ENCODE assay signal across 3 cellular contexts in the genomic region with DNA sequence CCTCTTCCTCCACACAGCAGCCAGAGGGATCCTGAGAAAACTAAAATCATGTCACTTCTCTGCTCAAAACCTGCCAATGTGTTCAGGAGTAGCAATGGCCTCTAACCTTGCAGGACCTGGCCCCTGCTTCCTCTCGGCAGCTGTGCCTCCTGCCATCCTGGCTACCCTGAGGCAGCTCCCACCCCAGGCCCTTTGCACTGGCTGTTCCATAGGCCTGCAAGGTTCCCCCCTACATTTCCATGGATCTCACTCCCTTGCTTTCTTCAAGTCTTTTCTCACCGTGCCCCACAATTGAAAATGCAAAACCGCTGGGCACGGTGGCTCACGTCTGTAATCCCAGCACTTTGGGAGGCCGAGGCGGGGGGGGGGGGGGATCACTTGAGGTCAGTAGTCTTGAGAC.
TF ChIP-seq lines count a peak whose summit lies in the region.

No MANE protein-coding gene starts in this region.

TF ChIP-seq in IMR-90, 13 proteins besides CTCF, POLR2A, EP300 and RAD21:
- TF ChIP-seq BHLHE40 (IDR thresholded peaks at IDR 0.05; ENCODE audit: low read depth, low read length) (no peak), MAFK (IDR thresholded peaks at IDR 0.05; ENCODE audit: low read depth, low read length) (no peak), MAZ (IDR thresholded peaks at IDR 0.05; ENCODE audit: borderline replicate concordance, low read depth, low read length) (no peak)
TF ChIP-seq in IMR-90: peak in this region for 0.

TF ChIP-seq in K562, 482 proteins besides CTCF, POLR2A, EP300 and RAD21 (continues in another document):
- no peak for TF ChIP-seq ESRRB (CRISPR knock-in tag; IDR thresholded peaks at IDR 0.05; ENCODE audit: borderline replicate concordance)
- TF ChIP-seq FUS (optimal IDR thresholded peaks at IDR 0.05; ENCODE audit: low read depth, low read length) = no peak
- TF ChIP-seq ZFP30 (CRISPR knock-in tag; IDR thresholded peaks at IDR 0.05; ENCODE audit: borderline replicate concordance) = no peak
- peak; percentile 7 to 25; a peak in 1 of 4 replicates for TF ChIP-seq KDM1A (IDR thresholded peaks at IDR 0.05)
- TF ChIP-seq, protein P1, sequence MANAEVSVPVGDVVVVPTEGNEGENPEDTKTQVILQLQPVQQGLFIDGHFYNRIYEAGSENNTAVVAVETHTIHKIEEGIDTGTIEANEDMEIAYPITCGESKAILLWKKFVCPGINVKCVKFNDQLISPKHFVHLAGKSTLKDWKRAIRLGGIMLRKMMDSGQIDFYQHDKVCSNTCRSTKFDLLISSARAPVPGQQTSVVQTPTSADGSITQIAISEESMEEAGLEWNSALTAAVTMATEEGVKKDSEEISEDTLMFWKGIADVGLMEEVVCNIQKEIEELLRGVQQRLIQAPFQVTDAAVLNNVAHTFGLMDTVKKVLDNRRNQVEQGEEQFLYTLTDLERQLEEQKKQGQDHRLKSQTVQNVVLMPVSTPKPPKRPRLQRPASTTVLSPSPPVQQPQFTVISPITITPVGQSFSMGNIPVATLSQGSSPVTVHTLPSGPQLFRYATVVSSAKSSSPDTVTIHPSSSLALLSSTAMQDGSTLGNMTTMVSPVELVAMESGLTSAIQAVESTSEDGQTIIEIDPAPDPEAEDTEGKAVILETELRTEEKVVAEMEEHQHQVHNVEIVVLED (CRISPR knock-in tag; IDR thresholded peaks at IDR 0.05) = no peak
- TF ChIP-seq MTA1 (IDR thresholded peaks at IDR 0.05; ENCODE audit: borderline replicate concordance) = no peak
- TF ChIP-seq, protein P2, sequence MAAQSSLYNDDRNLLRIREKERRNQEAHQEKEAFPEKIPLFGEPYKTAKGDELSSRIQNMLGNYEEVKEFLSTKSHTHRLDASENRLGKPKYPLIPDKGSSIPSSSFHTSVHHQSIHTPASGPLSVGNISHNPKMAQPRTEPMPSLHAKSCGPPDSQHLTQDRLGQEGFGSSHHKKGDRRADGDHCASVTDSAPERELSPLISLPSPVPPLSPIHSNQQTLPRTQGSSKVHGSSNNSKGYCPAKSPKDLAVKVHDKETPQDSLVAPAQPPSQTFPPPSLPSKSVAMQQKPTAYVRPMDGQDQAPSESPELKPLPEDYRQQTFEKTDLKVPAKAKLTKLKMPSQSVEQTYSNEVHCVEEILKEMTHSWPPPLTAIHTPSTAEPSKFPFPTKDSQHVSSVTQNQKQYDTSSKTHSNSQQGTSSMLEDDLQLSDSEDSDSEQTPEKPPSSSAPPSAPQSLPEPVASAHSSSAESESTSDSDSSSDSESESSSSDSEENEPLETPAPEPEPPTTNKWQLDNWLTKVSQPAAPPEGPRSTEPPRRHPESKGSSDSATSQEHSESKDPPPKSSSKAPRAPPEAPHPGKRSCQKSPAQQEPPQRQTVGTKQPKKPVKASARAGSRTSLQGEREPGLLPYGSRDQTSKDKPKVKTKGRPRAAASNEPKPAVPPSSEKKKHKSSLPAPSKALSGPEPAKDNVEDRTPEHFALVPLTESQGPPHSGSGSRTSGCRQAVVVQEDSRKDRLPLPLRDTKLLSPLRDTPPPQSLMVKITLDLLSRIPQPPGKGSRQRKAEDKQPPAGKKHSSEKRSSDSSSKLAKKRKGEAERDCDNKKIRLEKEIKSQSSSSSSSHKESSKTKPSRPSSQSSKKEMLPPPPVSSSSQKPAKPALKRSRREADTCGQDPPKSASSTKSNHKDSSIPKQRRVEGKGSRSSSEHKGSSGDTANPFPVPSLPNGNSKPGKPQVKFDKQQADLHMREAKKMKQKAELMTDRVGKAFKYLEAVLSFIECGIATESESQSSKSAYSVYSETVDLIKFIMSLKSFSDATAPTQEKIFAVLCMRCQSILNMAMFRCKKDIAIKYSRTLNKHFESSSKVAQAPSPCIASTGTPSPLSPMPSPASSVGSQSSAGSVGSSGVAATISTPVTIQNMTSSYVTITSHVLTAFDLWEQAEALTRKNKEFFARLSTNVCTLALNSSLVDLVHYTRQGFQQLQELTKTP (IDR thresholded peaks at IDR 0.05; ENCODE audit: low read depth in 1 of 2, partially characterized antibody in 2 of 2) = peak in 1 of 2 experiments; percentile 40
- TF ChIP-seq, protein P3, sequence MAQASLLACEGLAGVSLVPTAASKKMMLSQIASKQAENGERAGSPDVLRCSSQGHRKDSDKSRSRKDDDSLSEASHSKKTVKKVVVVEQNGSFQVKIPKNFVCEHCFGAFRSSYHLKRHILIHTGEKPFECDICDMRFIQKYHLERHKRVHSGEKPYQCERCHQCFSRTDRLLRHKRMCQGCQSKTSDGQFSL (CRISPR knock-in tag; IDR thresholded peaks at IDR 0.05) = peak; percentile 55; the same call in 1 of the 2 replicates
- TF ChIP-seq, protein P3 (tag; IDR thresholded peaks at IDR 0.05) = no peak
- TF ChIP-seq KDM4B (IDR thresholded peaks at IDR 0.05; ENCODE audit: borderline replicate concordance in 2 of 2, low read depth in 1 of 2) = no peak
- TF ChIP-seq, protein P4, sequence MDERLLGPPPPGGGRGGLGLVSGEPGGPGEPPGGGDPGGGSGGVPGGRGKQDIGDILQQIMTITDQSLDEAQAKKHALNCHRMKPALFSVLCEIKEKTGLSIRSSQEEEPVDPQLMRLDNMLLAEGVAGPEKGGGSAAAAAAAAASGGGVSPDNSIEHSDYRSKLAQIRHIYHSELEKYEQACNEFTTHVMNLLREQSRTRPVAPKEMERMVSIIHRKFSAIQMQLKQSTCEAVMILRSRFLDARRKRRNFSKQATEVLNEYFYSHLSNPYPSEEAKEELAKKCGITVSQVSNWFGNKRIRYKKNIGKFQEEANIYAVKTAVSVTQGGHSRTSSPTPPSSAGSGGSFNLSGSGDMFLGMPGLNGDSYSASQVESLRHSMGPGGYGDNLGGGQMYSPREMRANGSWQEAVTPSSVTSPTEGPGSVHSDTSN (CRISPR knock-in tag; IDR thresholded peaks at IDR 0.05; ENCODE audit: low read depth) = no peak
- TF ChIP-seq, protein P4 (tag; conservative IDR thresholded peaks at IDR 0.05; ENCODE audit: low read depth) = no peak
- 0 out of 2 replicates have a peak, but pooled peaks have one; percentile 20 for TF ChIP-seq BCOR (IDR thresholded peaks at IDR 0.05)
- TF ChIP-seq FOXA1 (IDR thresholded peaks at IDR 0.05; ENCODE audit: borderline replicate concordance) = no peak
- no peak for TF ChIP-seq ZNF583 (CRISPR knock-in tag; IDR thresholded peaks at IDR 0.05)
- no peak for TF ChIP-seq PHF21A (IDR thresholded peaks at IDR 0.05; ENCODE audit: borderline replicate concordance, low read depth)
- TF ChIP-seq LCOR (CRISPR knock-in tag; IDR thresholded peaks at IDR 0.05) = no peak
- no peak for TF ChIP-seq RBM39 (optimal IDR thresholded peaks at IDR 0.05; ENCODE audit: low read depth, low read length)
- TF ChIP-seq LARP7 (IDR thresholded peaks at IDR 0.05) = no peak
- no peak for TF ChIP-seq XRCC3 (IDR thresholded peaks at IDR 0.05)
- no peak for TF ChIP-seq HNRNPL (IDR thresholded peaks at IDR 0.05; ENCODE audit: low read depth, low read length)
- TF ChIP-seq ZNF384 (IDR thresholded peaks at IDR 0.05; ENCODE audit: low read depth, low read length) = no peak

TF ChIP-seq in neural cell, 6 proteins besides CTCF, POLR2A, EP300 and RAD21:
- no peak for TF ChIP-seq EZH2 (IDR thresholded peaks at IDR 0.05; ENCODE audit: borderline replicate concordance, insufficient read depth, low read length, poor library complexity, severe bottlenecking)
- TF ChIP-seq MXI1 (conservative IDR thresholded peaks at IDR 0.05; ENCODE audit: poor library complexity, severe bottlenecking) = no peak
